Comparison of ENCODE assay signal across 9 cellular contexts in the genomic region with DNA sequence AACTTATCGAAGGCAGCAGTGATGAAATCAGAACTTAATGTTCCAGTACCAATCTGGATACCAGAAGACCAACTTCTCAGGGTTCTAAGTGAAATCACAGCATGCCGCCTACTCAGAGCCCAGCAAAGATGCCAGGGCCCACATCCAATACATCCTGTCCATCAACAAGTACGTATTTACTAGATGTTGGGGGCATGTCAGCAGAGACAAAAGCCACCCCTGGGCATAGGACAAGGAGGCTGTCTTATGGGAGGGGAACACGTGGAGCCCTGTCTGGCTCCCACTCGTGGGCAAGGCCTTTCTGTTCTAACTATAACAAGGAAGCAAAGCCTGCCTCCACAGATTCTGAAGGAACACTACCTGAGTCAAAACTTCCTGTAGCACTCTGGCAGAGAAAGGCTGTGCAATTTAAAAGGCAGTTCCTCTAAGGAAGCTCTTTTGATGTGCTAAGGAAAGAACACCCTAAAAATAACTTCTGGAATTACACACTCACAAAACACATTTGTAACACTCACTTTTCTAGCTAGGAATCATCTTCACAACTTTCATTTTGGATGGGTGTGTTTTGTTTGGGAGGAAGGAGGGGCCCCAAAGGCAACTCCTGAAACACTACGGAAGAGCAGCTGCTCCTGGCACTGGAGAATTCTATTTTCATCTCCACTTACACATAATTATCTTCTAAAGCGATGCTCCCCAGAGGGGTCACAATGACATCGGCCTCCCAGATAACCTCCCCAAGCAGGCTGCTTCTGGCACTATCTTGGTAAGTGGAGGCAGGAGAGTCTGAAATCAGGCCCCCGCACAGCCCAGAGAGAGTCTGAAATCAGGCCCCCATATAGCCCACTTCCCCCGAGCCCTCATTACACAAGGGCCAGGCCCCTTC. TPM values are rescaled to one million over a fixed set of nuclear protein-coding genes. Genes with fewer than 3 reads are reported as not detected.
DNase-seq lines count a peak whose midpoint lies in the region; ATAC-seq and TF ChIP-seq lines count a peak whose summit lies in the region.
"Had no signal": no experiment of that assay in that cellular context is flagged by ENCODE, and none has a peak within 500 bp of the region (broad histone marks: within the 10 kb centered on the region; RNA-seq: fewer than 3 reads in every experiment).

No MANE protein-coding gene starts in this region.

- H3K9me3 ChIP-seq in Loucy (ENCODE audit: insufficient read depth, low read depth, low read length) (no peaks in the 10 kb centered on the region), hepatocyte (ENCODE audit: low read depth) (no peaks in the 10 kb centered on the region)

- H3K36me3 Mint-ChIP-seq in T-helper 2 cell treated with Interferon-gamma antibody and Interleukin-4, amounts not matched to agents 5 μg/mL and 100 μg/mL, for 36 hours (ENCODE audit: low read depth) = peaks cover 19% of the 10 kb centered on the region
- H3K36me3 Mint-ChIP-seq in stimulated activated effector memory CD8-positive, alpha-beta T cell treated with anti-CD3 and anti-CD28 coated beads, Interleukin-12 subunit alpha, Interleukin-12 subunit beta, amount 100 ng/mL, for 72 hours = peaks cover 8% of the 10 kb centered on the region

- peaks cover 91% of the 10 kb centered on the region for H3K4me1 Mint-ChIP-seq in T-helper 2 cell treated with Interferon-gamma antibody and Interleukin-4, amounts not matched to agents 5 μg/mL and 100 μg/mL, for 36 hours (ENCODE audit: low read depth)
- H3K4me1 Mint-ChIP-seq in stimulated activated effector memory CD8-positive, alpha-beta T cell treated with anti-CD3 and anti-CD28 coated beads, Interleukin-12 subunit alpha, Interleukin-12 subunit beta, amount 100 ng/mL, for 72 hours = peaks cover 78% of the 10 kb centered on the region

- no peaks in the 10 kb centered on the region for H3F3A ChIP-seq in Loucy (ENCODE audit: low read depth)

- no peak overlapping the region; the same call in 1 of the 2 replicates for H2AFZ ChIP-seq in Loucy (ENCODE audit: low read length)
- no peak overlapping the region for H2AFZ ChIP-seq in hepatocyte

- H3K27me3 Mint-ChIP-seq in T-helper 2 cell treated with Interferon-gamma antibody and Interleukin-4, amounts not matched to agents 5 μg/mL and 100 μg/mL, for 36 hours (ENCODE audit: low read depth) = no peaks in the 10 kb centered on the region

- H3K4me1 ChIP-seq in Loucy (ENCODE audit: insufficient read depth, low read length, poor library complexity, severe bottlenecking) (peaks cover 80% of the 10 kb centered on the region), hepatocyte (ENCODE audit: insufficient read depth) (peaks cover 53% of the 10 kb centered on the region)

- H3K27ac ChIP-seq in hepatocyte = peak overlapping the region; percentile 80

- H3K4me3 Mint-ChIP-seq in T-helper 2 cell treated with Interferon-gamma antibody and Interleukin-4, amounts not matched to agents 5 μg/mL and 100 μg/mL, for 36 hours = peak overlapping the region; percentile 70
- H3K4me3 Mint-ChIP-seq in stimulated activated effector memory CD8-positive, alpha-beta T cell treated with anti-CD3 and anti-CD28 coated beads, Interleukin-12 subunit alpha, Interleukin-12 subunit beta, amount 100 ng/mL, for 72 hours = peak overlapping the region; percentile 37

- DNase-seq in T-helper 2 cell treated with Interferon-gamma antibody and Interleukin-4, amounts not matched to agents 5 μg/mL and 100 μg/mL, for 36 hours (ENCODE audit: low spot score) = no peak
- DNase-seq in hepatocyte (ENCODE audit: low spot score) (no peak), DMS153 (lab: John Stamatoyannopoulos, UW) (no peak)
- DNase-seq in stimulated activated effector memory CD8-positive, alpha-beta T cell treated with anti-CD3 and anti-CD28 coated beads, Interleukin-12 subunit alpha, Interleukin-12 subunit beta, amount 100 ng/mL, for 72 hours (ENCODE audit: low spot score in 2 of 2) = no peak

- H3K79me2 ChIP-seq in Loucy (ENCODE audit: insufficient read depth, low read length) (peaks cover 65% of the 10 kb centered on the region), hepatocyte (peaks cover 81% of the 10 kb centered on the region)

- H3K4me2 ChIP-seq in Loucy (ENCODE audit: low read depth, low read length, poor library complexity, severe bottlenecking) (peak overlapping the region; percentile 58), hepatocyte (no peak overlapping the region)

- H3K9ac ChIP-seq in Loucy (ENCODE audit: low read depth, low read length, poor library complexity, severe bottlenecking) = no peak overlapping the region

- no peaks in the 10 kb centered on the region for H3K27me3 ChIP-seq in Loucy (ENCODE audit: insufficient read depth, low read length, poor library complexity, severe bottlenecking)
- no peaks in the 10 kb centered on the region for H3K27me3 ChIP-seq in hepatocyte

- no peak for ATAC-seq in stimulated activated effector memory CD8-positive, alpha-beta T cell treated with anti-CD3 and anti-CD28 coated beads, Interleukin-12 subunit alpha, Interleukin-12 subunit beta, amount 100 ng/mL, for 72 hours
- ATAC-seq in GM18498 (IDR thresholded peaks at IDR 0.05; ENCODE audit: unreplicated experiment) (no peak), HG03521 (IDR thresholded peaks at IDR 0.05; ENCODE audit: unreplicated experiment) (no peak), GM21528 (IDR thresholded peaks at IDR 0.05; ENCODE audit: low FRiP score, unreplicated experiment) (no peak)
- ATAC-seq: K562 had no signal

- TF ChIP-seq CTCF in Loucy (conservative IDR thresholded peaks at IDR 0.05; ENCODE audit: low read length) (no peak), hepatocyte (IDR thresholded peaks at IDR 0.05; ENCODE audit: poor library complexity) (no peak)

- H4K20me1 ChIP-seq in Loucy (ENCODE audit: insufficient read depth, low read length, poor library complexity, severe bottlenecking) (no peaks in the 10 kb centered on the region), hepatocyte (ENCODE audit: insufficient read depth, poor library complexity, severe bottlenecking) (no peaks in the 10 kb centered on the region)

- 77% methylated on average over 10 of the region's 10 CpGs for WGBS in hepatocyte (ENCODE audit: low lambda C conversion rate, missing lambda C conversion rate)

- peak overlapping the region; percentile 91 for H3K27ac Mint-ChIP-seq in T-helper 2 cell treated with Interferon-gamma antibody and Interleukin-4, amounts not matched to agents 5 μg/mL and 100 μg/mL, for 36 hours
- peak overlapping the region; percentile 88 for H3K27ac Mint-ChIP-seq in stimulated activated effector memory CD8-positive, alpha-beta T cell treated with anti-CD3 and anti-CD28 coated beads, Interleukin-12 subunit alpha, Interleukin-12 subunit beta, amount 100 ng/mL, for 72 hours

- H3K36me3 ChIP-seq in Loucy (ENCODE audit: insufficient read depth, low read length) (no peaks in the 10 kb centered on the region), hepatocyte (replicated peaks; ENCODE audit: insufficient read depth, low read depth) (no peaks in the 10 kb centered on the region)

- H3K4me3 ChIP-seq in Loucy (ENCODE audit: low read length, poor library complexity, severe bottlenecking) (no peak overlapping the region), hepatocyte (no peak overlapping the region)
- H3K4me3 ChIP-seq: K562 had no signal

- H3K9me2 ChIP-seq in Loucy (replicated peaks; ENCODE audit: low read depth, low read length) (no peaks in the 10 kb centered on the region), hepatocyte (replicated peaks; ENCODE audit: insufficient read depth) (no peaks in the 10 kb centered on the region)

- H3K9me3 Mint-ChIP-seq in T-helper 2 cell treated with Interferon-gamma antibody and Interleukin-4, amounts not matched to agents 5 μg/mL and 100 μg/mL, for 36 hours = no peaks in the 10 kb centered on the region
- no peaks in the 10 kb centered on the region for H3K9me3 Mint-ChIP-seq in stimulated activated effector memory CD8-positive, alpha-beta T cell treated with anti-CD3 and anti-CD28 coated beads, Interleukin-12 subunit alpha, Interleukin-12 subunit beta, amount 100 ng/mL, for 72 hours

RNA-seq across cellular contexts. Expression of gene SMCO4, which starts 14.2 kb away (rescaled TPM):
- 23.5 and 36.1 TPM in 2 replicates for total RNA-seq in hepatocyte
- polyA plus RNA-seq in hepatocyte = 59.6 and 60.9 TPM in 2 replicates
